Comparison of ENCODE assay signal across 1 cellular context in the genomic region with DNA sequence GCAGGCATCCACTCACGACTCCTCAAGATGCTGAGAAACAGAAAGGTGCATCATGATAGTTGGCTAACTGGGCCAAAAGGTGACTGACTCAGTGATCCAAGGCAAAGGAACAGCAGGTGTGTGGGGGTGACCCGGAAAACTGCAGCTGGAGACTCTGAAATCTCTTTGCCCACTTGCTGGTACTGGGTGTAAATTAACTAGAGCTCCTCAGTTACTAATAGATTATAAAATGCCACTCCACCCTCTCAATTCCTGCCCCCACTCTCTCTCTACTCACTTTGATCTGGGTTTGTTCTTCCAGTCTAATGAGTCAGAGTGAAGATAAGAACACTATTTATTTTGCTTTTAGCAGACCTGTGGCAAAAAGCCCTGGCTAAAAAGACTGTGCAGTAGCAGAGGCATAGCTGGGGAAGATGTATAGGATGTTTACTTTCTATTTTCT.
TF ChIP-seq lines count a peak whose summit lies in the region.

No MANE protein-coding gene starts in this region.

TF ChIP-seq in GM12878, 131 proteins besides CTCF, POLR2A, EP300 and RAD21:
- TF ChIP-seq, protein P1, sequence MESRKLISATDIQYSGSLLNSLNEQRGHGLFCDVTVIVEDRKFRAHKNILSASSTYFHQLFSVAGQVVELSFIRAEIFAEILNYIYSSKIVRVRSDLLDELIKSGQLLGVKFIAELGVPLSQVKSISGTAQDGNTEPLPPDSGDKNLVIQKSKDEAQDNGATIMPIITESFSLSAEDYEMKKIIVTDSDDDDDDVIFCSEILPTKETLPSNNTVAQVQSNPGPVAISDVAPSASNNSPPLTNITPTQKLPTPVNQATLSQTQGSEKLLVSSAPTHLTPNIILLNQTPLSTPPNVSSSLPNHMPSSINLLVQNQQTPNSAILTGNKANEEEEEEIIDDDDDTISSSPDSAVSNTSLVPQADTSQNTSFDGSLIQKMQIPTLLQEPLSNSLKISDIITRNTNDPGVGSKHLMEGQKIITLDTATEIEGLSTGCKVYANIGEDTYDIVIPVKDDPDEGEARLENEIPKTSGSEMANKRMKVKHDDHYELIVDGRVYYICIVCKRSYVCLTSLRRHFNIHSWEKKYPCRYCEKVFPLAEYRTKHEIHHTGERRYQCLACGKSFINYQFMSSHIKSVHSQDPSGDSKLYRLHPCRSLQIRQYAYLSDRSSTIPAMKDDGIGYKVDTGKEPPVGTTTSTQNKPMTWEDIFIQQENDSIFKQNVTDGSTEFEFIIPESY (IDR thresholded peaks at IDR 0.05): no peak
- TF ChIP-seq FOXM1 (IDR thresholded peaks at IDR 0.05; ENCODE audit: low read depth, low read length): no peak
- TF ChIP-seq CBX3 (IDR thresholded peaks at IDR 0.05; ENCODE audit: borderline replicate concordance, low read depth): no peak
- no peak for TF ChIP-seq MTA3 (IDR thresholded peaks at IDR 0.05; ENCODE audit: borderline replicate concordance, low read length)
- no peak for TF ChIP-seq JUND (IDR thresholded peaks at IDR 0.05; ENCODE audit: low read depth, low read length)
- TF ChIP-seq HDAC6 (IDR thresholded peaks at IDR 0.05; ENCODE audit: unreplicated experiment): no peak
- TF ChIP-seq, protein P2, sequence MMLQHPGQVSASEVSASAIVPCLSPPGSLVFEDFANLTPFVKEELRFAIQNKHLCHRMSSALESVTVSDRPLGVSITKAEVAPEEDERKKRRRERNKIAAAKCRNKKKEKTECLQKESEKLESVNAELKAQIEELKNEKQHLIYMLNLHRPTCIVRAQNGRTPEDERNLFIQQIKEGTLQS (IDR thresholded peaks at IDR 0.05; ENCODE audit: borderline replicate concordance, extremely low read depth, low read depth, low read length): no peak
- no peak for TF ChIP-seq PML (IDR thresholded peaks at IDR 0.05; ENCODE audit: low read length)
- TF ChIP-seq ZZZ3 (IDR thresholded peaks at IDR 0.05; ENCODE audit: control insufficient read depth, insufficient read length, low read depth): no peak
- no peak for TF ChIP-seq CBFB (IDR thresholded peaks at IDR 0.05; ENCODE audit: low read depth)
- no peak for TF ChIP-seq BACH1 (IDR thresholded peaks at IDR 0.05; ENCODE audit: borderline replicate concordance)
- TF ChIP-seq SIN3A (IDR thresholded peaks at IDR 0.05; ENCODE audit: low read depth, low read length): no peak
- TF ChIP-seq CREM (IDR thresholded peaks at IDR 0.05; ENCODE audit: low read depth): no peak
- TF ChIP-seq YBX1 (IDR thresholded peaks at IDR 0.05): no peak
- TF ChIP-seq, protein P3, sequence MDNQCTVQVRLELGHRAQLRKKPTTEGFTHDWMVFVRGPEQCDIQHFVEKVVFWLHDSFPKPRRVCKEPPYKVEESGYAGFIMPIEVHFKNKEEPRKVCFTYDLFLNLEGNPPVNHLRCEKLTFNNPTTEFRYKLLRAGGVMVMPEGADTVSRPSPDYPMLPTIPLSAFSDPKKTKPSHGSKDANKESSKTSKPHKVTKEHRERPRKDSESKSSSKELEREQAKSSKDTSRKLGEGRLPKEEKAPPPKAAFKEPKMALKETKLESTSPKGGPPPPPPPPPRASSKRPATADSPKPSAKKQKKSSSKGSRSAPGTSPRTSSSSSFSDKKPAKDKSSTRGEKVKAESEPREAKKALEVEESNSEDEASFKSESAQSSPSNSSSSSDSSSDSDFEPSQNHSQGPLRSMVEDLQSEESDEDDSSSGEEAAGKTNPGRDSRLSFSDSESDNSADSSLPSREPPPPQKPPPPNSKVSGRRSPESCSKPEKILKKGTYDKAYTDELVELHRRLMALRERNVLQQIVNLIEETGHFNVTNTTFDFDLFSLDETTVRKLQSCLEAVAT (IDR thresholded peaks at IDR 0.05): no peak
- TF ChIP-seq, protein P4, sequence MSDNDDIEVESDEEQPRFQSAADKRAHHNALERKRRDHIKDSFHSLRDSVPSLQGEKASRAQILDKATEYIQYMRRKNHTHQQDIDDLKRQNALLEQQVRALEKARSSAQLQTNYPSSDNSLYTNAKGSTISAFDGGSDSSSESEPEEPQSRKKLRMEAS (IDR thresholded peaks at IDR 0.05; ENCODE audit: low read depth, low read length): no peak
